Comparison of ENCODE assay signal across 9 cellular contexts in genomic region chr17:57356153-57356721, GRCh38.
DNase-seq lines count a peak whose midpoint lies in the region; ATAC-seq and TF ChIP-seq lines count a peak whose summit lies in the region.
"Had no signal": no experiment of that assay in that cellular context is flagged by ENCODE, and none has a peak within 500 bp of the region (broad histone marks: within the 10 kb centered on the region; RNA-seq: fewer than 3 reads in every experiment).

No MANE protein-coding gene starts in this region.

- H3K79me2 ChIP-seq in parathyroid adenoma: peaks cover 76% of the 10 kb centered on the region

- no peak overlapping the region for H3K9ac ChIP-seq in parathyroid adenoma

- no peaks in the 10 kb centered on the region for H3K36me3 ChIP-seq in parathyroid adenoma (ENCODE audit: control insufficient read depth, insufficient read depth, low read length)

- peak overlapping the region; percentile 74 for H3K4me3 Mint-ChIP-seq in activated B cell treated with CpG ODN at 0.5 μM for 24 hours

- peak overlapping the region; percentile 16 for H3K4me2 ChIP-seq in parathyroid adenoma (ENCODE audit: low read length)

- H3K4me3 ChIP-seq in parathyroid adenoma (ENCODE audit: low read depth, low read length): no peak overlapping the region

- H3K27me3 ChIP-seq in parathyroid adenoma (ENCODE audit: control insufficient read depth, insufficient read depth, low read length): no peaks in the 10 kb centered on the region

- H3K27me3 Mint-ChIP-seq in activated B cell treated with CpG ODN at 0.5 μM for 24 hours: no peaks in the 10 kb centered on the region

- H3K36me3 Mint-ChIP-seq in activated B cell treated with CpG ODN at 0.5 μM for 24 hours (ENCODE audit: low read depth): peaks cover 7% of the 10 kb centered on the region

- TF ChIP-seq CTCF in activated B cell treated with CpG ODN at 0.5 μM for 24 hours (IDR thresholded peaks at IDR 0.05) (no peak), parathyroid adenoma (IDR thresholded peaks at IDR 0.05) (no peak), GM13976 (IDR thresholded peaks at IDR 0.05; ENCODE audit: borderline replicate concordance, control extremely low read depth, extremely low read depth, insufficient read depth, missing control alignments) (no peak)

- ATAC-seq in GM18907 (IDR thresholded peaks at IDR 0.05; ENCODE audit: unreplicated experiment): peak; percentile 20
- peak; percentile 31 for ATAC-seq in HG02642 (IDR thresholded peaks at IDR 0.05; ENCODE audit: poor library complexity, unreplicated experiment)
- ATAC-seq in activated B cell treated with CpG ODN at 0.5 μM for 24 hours (ENCODE audit: low read depth): peak; percentile 36
- ATAC-seq in HG03442 (IDR thresholded peaks at IDR 0.05; ENCODE audit: unreplicated experiment): no peak

- peaks cover 57% of the 10 kb centered on the region for H3K4me1 Mint-ChIP-seq in activated B cell treated with CpG ODN at 0.5 μM for 24 hours

- no peak overlapping the region for H2AFZ ChIP-seq in parathyroid adenoma

- H3K4me1 ChIP-seq in parathyroid adenoma: peaks cover 35% of the 10 kb centered on the region

- no peaks in the 10 kb centered on the region for H3K9me3 ChIP-seq in parathyroid adenoma (ENCODE audit: control insufficient read depth, low read length)

- intact Hi-C loops in activated B cell treated with CpG ODN at 0.5 μM for 24 hours (cut with micrococcal nuclease): loop anchor here (5.0 kb wide), 1 partner anchor 196 kb away; no protein-coding TSS in a partner anchor

- CTCF ChIA-PET in activated B cell treated with CpG ODN at 0.5 μM for 24 hours (lab: Charles Lee): interaction anchor here (0.8 kb wide), 2 partner anchors 113 to 268 kb away, joined by 3 read pairs; no protein-coding TSS in a partner anchor

- in situ Hi-C loops in GM13976 (cut with MboI; ENCODE audit: low sequenced_read_pairs, unreplicated experiment): no loop called here

- no peaks in the 10 kb centered on the region for H3K9me3 Mint-ChIP-seq in activated B cell treated with CpG ODN at 0.5 μM for 24 hours

- H3K27ac ChIP-seq in parathyroid adenoma: no peak overlapping the region

- H3K27ac Mint-ChIP-seq in activated B cell treated with CpG ODN at 0.5 μM for 24 hours: peak overlapping the region; percentile 79

- DNase-seq in activated B cell treated with CpG ODN at 0.5 μM for 24 hours: no peak
- DNase-seq in stimulated activated naive CD4-positive, alpha-beta T cell (lab: John Stamatoyannopoulos, UW): no peak
- no peak for DNase-seq in GM13976 (ENCODE audit: low spot score)
- DNase-seq in activated CD4-positive, alpha-beta T cell treated with anti-CD3 and anti-CD28 coated beads, Interleukin-2, amount 50 U/mL, for 1 hour: no peak
- DNase-seq: NCI-H2227 treated with DMSO at 0.1 percent for 48 hours had no signal

- POLR2A ChIA-PET in activated B cell treated with CpG ODN at 0.5 μM for 24 hours (lab: Charles Lee): interaction anchor here (0.7 to 1.5 kb wide), 3 partner anchors 17 to 99 kb away, joined by 3 to 8 read pairs (median 5); partner anchors contain the start of gene MSI2
